Comparison of ENCODE assay signal across 11 cellular contexts in the genomic region with DNA sequence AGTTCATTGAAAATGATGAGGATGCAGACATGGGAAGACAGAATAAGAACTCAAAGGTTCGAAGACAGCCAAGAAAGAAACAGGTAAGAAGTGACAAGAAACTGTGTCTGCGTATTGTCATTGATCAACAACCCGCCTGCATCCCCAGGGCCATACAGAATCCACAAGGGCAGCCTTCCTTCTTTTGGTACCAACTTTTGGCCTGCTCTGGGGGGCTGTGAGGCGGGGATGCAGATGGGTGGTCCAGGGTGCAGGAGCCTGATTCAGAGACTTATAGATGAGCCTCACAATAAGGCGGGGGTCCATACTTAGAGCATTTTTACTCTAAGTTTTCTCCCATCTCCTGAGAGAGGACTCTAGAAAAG. TPM values are rescaled to one million over a fixed set of nuclear protein-coding genes. Genes with fewer than 3 reads are reported as not detected.
DNase-seq lines count a peak whose midpoint lies in the region; ATAC-seq and TF ChIP-seq lines count a peak whose summit lies in the region.
"Had no signal": no experiment of that assay in that cellular context is flagged by ENCODE, and none has a peak within 500 bp of the region (broad histone marks: within the 10 kb centered on the region; RNA-seq: fewer than 3 reads in every experiment).

No MANE protein-coding gene starts in this region.

- H3K36me3 ChIP-seq in PC-3 (ENCODE audit: low read depth, low read length) = no peaks in the 10 kb centered on the region
- H3K36me3 ChIP-seq in endocrine pancreas (ENCODE audit: control insufficient read depth, insufficient read depth, low read length) = no peaks in the 10 kb centered on the region
- H3K36me3 ChIP-seq in osteoblast (ENCODE audit: insufficient read depth, low read length) = peaks cover 23% of the 10 kb centered on the region

- no peak overlapping the region for H3K4me3 Mint-ChIP-seq in stimulated activated effector memory CD8-positive, alpha-beta T cell treated with anti-CD3 and anti-CD28 coated beads, Interleukin-12 subunit alpha, Interleukin-12 subunit beta, amount 100 ng/mL, for 72 hours
- H3K4me3 Mint-ChIP-seq: activated naive CD4-positive, alpha-beta T cell treated with anti-CD3 and anti-CD28 coated beads for 36 hours had no signal

- H2AFZ ChIP-seq in PC-3 (ENCODE audit: low read length) (peak overlapping the region; percentile 80; the same call in 1 of the 2 replicates), osteoblast (ENCODE audit: low read length) (peak overlapping the region; percentile 97)

- H3K36me3 Mint-ChIP-seq in stimulated activated effector memory CD8-positive, alpha-beta T cell treated with anti-CD3 and anti-CD28 coated beads, Interleukin-12 subunit alpha, Interleukin-12 subunit beta, amount 100 ng/mL, for 72 hours = no peaks in the 10 kb centered on the region

- DNase-seq in D341Med (ENCODE audit: low spot score) (peak; percentile 35), PC-3 (no peak), osteoblast (ENCODE audit: insufficient read length, low spot score, missing footprints) (no peak), HCEC 1CT (no peak), kidney glomerular epithelial cell (lab: John Stamatoyannopoulos, UW) (no peak)
- no peak for DNase-seq in stimulated activated effector memory CD8-positive, alpha-beta T cell treated with anti-CD3 and anti-CD28 coated beads, Interleukin-12 subunit alpha, Interleukin-12 subunit beta, amount 100 ng/mL, for 72 hours (ENCODE audit: low spot score in 2 of 2)
- DNase-seq: activated naive CD4-positive, alpha-beta T cell treated with anti-CD3 and anti-CD28 coated beads for 36 hours; spleen had no signal

- peak; percentile 8; the same call in 1 of the 2 replicates for ATAC-seq in PC-3
- no peak for ATAC-seq in stimulated activated effector memory CD8-positive, alpha-beta T cell treated with anti-CD3 and anti-CD28 coated beads, Interleukin-12 subunit alpha, Interleukin-12 subunit beta, amount 100 ng/mL, for 72 hours
- no peak for ATAC-seq in GM19023 (IDR thresholded peaks at IDR 0.05; ENCODE audit: unreplicated experiment)

- H3K4me1 ChIP-seq in PC-3 (ENCODE audit: insufficient read depth, low read length) (peaks cover 8% of the 10 kb centered on the region; the same call in 1 of the 2 replicates), endocrine pancreas (ENCODE audit: control insufficient read depth, insufficient read depth, low read length) (no peaks in the 10 kb centered on the region), osteoblast (ENCODE audit: insufficient read depth, low read length) (peaks cover 12% of the 10 kb centered on the region)
- H3K4me1 ChIP-seq: spleen had no signal

- no TSS peak for BruUV-seq in PC-3 (replicated peaks; lab: Mats Ljungman, UMichigan)

- CTCF ChIA-PET in PC-3 (lab: Charles Lee) = interaction anchor here (1.1 to 1.5 kb wide), 2 partner anchors 171 to 477 kb away, joined by 4 to 7 read pairs; no protein-coding TSS in a partner anchor

- no peaks in the 10 kb centered on the region for H4K20me1 ChIP-seq in PC-3 (ENCODE audit: low read length)
- H4K20me1 ChIP-seq in osteoblast (ENCODE audit: insufficient read depth, low read length) = no peaks in the 10 kb centered on the region

- H3K27me3 ChIP-seq in PC-3 (ENCODE audit: low read length) (no peaks in the 10 kb centered on the region), endocrine pancreas (ENCODE audit: control insufficient read depth, insufficient read depth, low read length) (no peaks in the 10 kb centered on the region), osteoblast (ENCODE audit: insufficient read depth, low read length) (no peaks in the 10 kb centered on the region)
- H3K27me3 ChIP-seq: spleen had no signal

- no peaks in the 10 kb centered on the region for H3K4me1 Mint-ChIP-seq in stimulated activated effector memory CD8-positive, alpha-beta T cell treated with anti-CD3 and anti-CD28 coated beads, Interleukin-12 subunit alpha, Interleukin-12 subunit beta, amount 100 ng/mL, for 72 hours

- H3K79me2 ChIP-seq in PC-3 (ENCODE audit: low read length) (peaks cover 11% of the 10 kb centered on the region), osteoblast (ENCODE audit: insufficient read depth, low read length) (peaks cover 8% of the 10 kb centered on the region)

- no peaks in the 10 kb centered on the region for H3K9me3 Mint-ChIP-seq in stimulated activated effector memory CD8-positive, alpha-beta T cell treated with anti-CD3 and anti-CD28 coated beads, Interleukin-12 subunit alpha, Interleukin-12 subunit beta, amount 100 ng/mL, for 72 hours
- H3K9me3 Mint-ChIP-seq: activated naive CD4-positive, alpha-beta T cell treated with anti-CD3 and anti-CD28 coated beads for 36 hours had no signal

- TF ChIP-seq CTCF in PC-3 (conservative IDR thresholded peaks at IDR 0.05; ENCODE audit: low read depth, low read length) (no peak), osteoblast (IDR thresholded peaks at IDR 0.05; ENCODE audit: extremely low read depth, low read depth, low read length) (no peak)

- H3K9me3 ChIP-seq in PC-3 (ENCODE audit: low read length) (no peaks in the 10 kb centered on the region), endocrine pancreas (ENCODE audit: control insufficient read depth, low read length) (no peaks in the 10 kb centered on the region), osteoblast (ENCODE audit: low read depth, low read length) (no peaks in the 10 kb centered on the region)
- H3K9me3 ChIP-seq: spleen had no signal

- H3K4me2 ChIP-seq in PC-3 (ENCODE audit: low read length) (peak overlapping the region; percentile 92; the same call in 1 of the 2 replicates), osteoblast (ENCODE audit: insufficient read depth, low read length) (peak overlapping the region; percentile 92)

- no peak overlapping the region for H3K27ac Mint-ChIP-seq in stimulated activated effector memory CD8-positive, alpha-beta T cell treated with anti-CD3 and anti-CD28 coated beads, Interleukin-12 subunit alpha, Interleukin-12 subunit beta, amount 100 ng/mL, for 72 hours
- H3K27ac Mint-ChIP-seq: activated naive CD4-positive, alpha-beta T cell treated with anti-CD3 and anti-CD28 coated beads for 36 hours had no signal

- H3F3A ChIP-seq in PC-3 (ENCODE audit: low read length, unreplicated experiment) = no peaks in the 10 kb centered on the region

- intact Hi-C loops in PC-3 (cut with micrococcal nuclease) = loop anchor here (1.0 to 10.0 kb wide), 5 partner anchors 172 to 526 kb away; no protein-coding TSS in a partner anchor

- peak overlapping the region; percentile 75; the same call in 1 of the 2 replicates for H3K4me3 ChIP-seq in PC-3 (ENCODE audit: low read length)
- H3K4me3 ChIP-seq in endocrine pancreas (ENCODE audit: control insufficient read depth, insufficient read depth, low read length) = no peak overlapping the region
- peak overlapping the region; percentile 78 for H3K4me3 ChIP-seq in osteoblast (ENCODE audit: insufficient read depth, low read length)

- H3K9ac ChIP-seq in PC-3 (ENCODE audit: low read length) (no peak overlapping the region; the same call in 1 of the 2 replicates), endocrine pancreas (ENCODE audit: control insufficient read depth, insufficient read depth, low read length) (peak overlapping the region; percentile 87)

- POLR2A ChIA-PET in PC-3 (lab: Charles Lee; ENCODE audit: unreplicated experiment) = no interaction called here

- H3K27ac ChIP-seq in PC-3 (ENCODE audit: low read length) (no peak overlapping the region), osteoblast (ENCODE audit: low read depth, low read length) (no peak overlapping the region)

- H3K9me2 ChIP-seq in PC-3 (replicated peaks; ENCODE audit: low read length) = no peaks in the 10 kb centered on the region

RNA-seq across cellular contexts. Expression of a gene that starts 9.0 kb away (rescaled TPM):
- total RNA-seq in PC-3 (2014; rRNA removed) (13.1 and 13.4 TPM in 2 replicates), osteoblast (34.0 and 35.4 TPM in 2 replicates)
- total RNA-seq: activated naive CD4-positive, alpha-beta T cell treated with anti-CD3 and anti-CD28 coated beads for 36 hours had no signal

RNA-seq across cellular contexts. Expression of a gene that starts 50.9 kb away (rescaled TPM):
- total RNA-seq in PC-3 (2014; rRNA removed) (not detected in 2 replicates), osteoblast (under 0.01 and 0.72 TPM in 2 replicates)
- total RNA-seq: activated naive CD4-positive, alpha-beta T cell treated with anti-CD3 and anti-CD28 coated beads for 36 hours; HT-29 had no signal
